Comparison of ENCODE assay signal across 8 cellular contexts in the genomic region with DNA sequence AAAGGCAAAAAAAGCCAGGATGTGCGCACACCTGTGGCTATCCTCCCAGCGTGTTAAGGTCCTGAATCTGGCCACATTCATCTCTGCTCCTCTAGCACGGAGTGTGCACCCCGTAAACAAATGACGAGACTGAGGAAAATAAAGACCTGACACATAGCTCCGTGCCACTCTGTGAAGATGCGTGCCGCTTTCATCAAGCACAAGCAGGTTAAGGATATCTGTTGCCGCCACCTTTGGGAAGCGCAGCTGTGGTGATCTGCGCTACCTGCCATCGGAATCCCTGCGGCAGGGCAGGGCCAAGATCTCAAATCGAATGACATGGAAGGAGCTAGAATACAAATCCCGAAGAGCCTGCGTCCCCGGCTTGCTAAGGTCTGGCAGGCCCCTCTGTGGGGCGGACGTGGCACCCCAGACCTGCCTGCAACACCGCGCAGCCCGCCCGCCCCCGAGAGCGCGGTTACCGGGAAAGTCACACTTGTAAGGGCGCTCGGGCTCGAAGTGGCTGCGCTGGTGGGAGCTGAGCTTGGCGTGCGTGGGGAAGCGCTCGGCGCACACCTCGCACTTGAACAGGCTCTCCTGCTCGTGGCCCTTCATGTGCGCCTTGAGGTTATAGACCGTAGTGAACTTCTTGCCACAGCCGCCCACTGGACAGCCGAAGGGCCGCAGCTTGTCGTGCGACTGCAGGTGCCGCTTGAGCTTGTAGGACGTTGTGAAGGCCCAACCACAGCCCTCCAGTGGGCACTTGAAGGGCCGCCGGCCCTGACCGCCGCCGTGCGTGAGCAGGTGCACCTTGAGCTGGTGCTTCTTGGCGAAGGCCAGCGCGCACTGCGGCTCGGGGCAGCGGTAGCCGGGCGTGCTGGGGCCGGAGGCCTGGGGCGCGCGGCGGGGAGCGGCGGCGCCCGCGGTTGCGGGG. TPM values are rescaled to one million over a fixed set of nuclear protein-coding genes. Genes with fewer than 3 reads are reported as not detected.
DNase-seq lines count a peak whose midpoint lies in the region; ATAC-seq and TF ChIP-seq lines count a peak whose summit lies in the region.

No MANE protein-coding gene starts in this region.

- TF ChIP-seq CTCF in left lung (IDR thresholded peaks at IDR 0.05): no peak

- H3K9me3 ChIP-seq in left lung: no peaks in the 10 kb centered on the region

- H3K27me3 Mint-ChIP-seq in T-helper 1 cell treated with Interleukin-12 subunit alpha and Interleukin-12 subunit beta and Interleukin-4 antibody, amounts not matched to agents 30 μg/mL and 1 μg/mL, for 36 hours (ENCODE audit: low read depth): no peaks in the 10 kb centered on the region

- peak overlapping the region; percentile 83 to 95 for H3K27ac ChIP-seq in left lung

- peak overlapping the region; percentile 94 for H3K4me3 Mint-ChIP-seq in T-helper 1 cell treated with Interleukin-12 subunit alpha and Interleukin-12 subunit beta and Interleukin-4 antibody, amounts not matched to agents 30 μg/mL and 1 μg/mL, for 36 hours

- H3K9me3 Mint-ChIP-seq in T-helper 1 cell treated with Interleukin-12 subunit alpha and Interleukin-12 subunit beta and Interleukin-4 antibody, amounts not matched to agents 30 μg/mL and 1 μg/mL, for 36 hours: no peaks in the 10 kb centered on the region

- peak overlapping the region; percentile 47 to 65 for H3K4me3 ChIP-seq in left lung

- peak overlapping the region; percentile 85 for H3K27ac Mint-ChIP-seq in T-helper 1 cell treated with Interleukin-12 subunit alpha and Interleukin-12 subunit beta and Interleukin-4 antibody, amounts not matched to agents 30 μg/mL and 1 μg/mL, for 36 hours

- DNase-seq in EH (ENCODE audit: low read depth): peak; percentile 48
- DNase-seq in central memory CD4-positive, alpha-beta T cell: peak; percentile 15
- peak; percentile 56 to 88 for DNase-seq in left lung
- peak; percentile 13 to 21 (median 20) for DNase-seq in stimulated activated CD4-positive, alpha-beta T cell treated with anti-CD3 and anti-CD28 coated beads, TNF-alpha, amount 100 ng/mL, for 48 hours (ENCODE audit: low read depth in 3 of 3)
- no peak for DNase-seq in NK-92 treated with Interleukin-12 subunit alpha and Interleukin-12 subunit beta, amount 100 ng/mL, for 24 hours (lab: John Stamatoyannopoulos, UW)

- ATAC-seq in GM19463 (IDR thresholded peaks at IDR 0.05; ENCODE audit: unreplicated experiment) (peak; percentile 9), HG03520 (IDR thresholded peaks at IDR 0.05; ENCODE audit: unreplicated experiment) (peak; percentile 18), left lung (peak; percentile 1)

- peaks cover 0 to 19% of the 10 kb centered on the region in 2 donors for H3K36me3 ChIP-seq in left lung

- peaks cover 34 to 56% of the 10 kb centered on the region in 2 donors for H3K4me1 ChIP-seq in left lung

- H3K4me1 Mint-ChIP-seq in T-helper 1 cell treated with Interleukin-12 subunit alpha and Interleukin-12 subunit beta and Interleukin-4 antibody, amounts not matched to agents 30 μg/mL and 1 μg/mL, for 36 hours (ENCODE audit: low read depth): peaks cover 31% of the 10 kb centered on the region

- H3K27me3 ChIP-seq in left lung: no peaks in the 10 kb centered on the region

- intact Hi-C loops in left lung (cut with DNase I): no loop called here

- H3K36me3 Mint-ChIP-seq in T-helper 1 cell treated with Interleukin-12 subunit alpha and Interleukin-12 subunit beta and Interleukin-4 antibody, amounts not matched to agents 30 μg/mL and 1 μg/mL, for 36 hours (ENCODE audit: low read depth): peaks cover 26% of the 10 kb centered on the region

RNA-seq across cellular contexts. Expression of a gene that starts 0.9 kb away (rescaled TPM):
- total RNA-seq in left lung: 10 to 100 TPM; 30.1 to 36.2 TPM

RNA-seq across cellular contexts. Expression of a gene that starts 42.8 kb away (rescaled TPM):
- not detected for total RNA-seq in left lung

RNA-seq across cellular contexts. Expression of a gene that starts 49.2 kb away (rescaled TPM):
- total RNA-seq in left lung: 1 to 10 TPM in 1 of 2 donors, under 1 TPM in 1; 0.61 to 3.0 TPM
